ENCODE assay signal across 8 cellular contexts in the genomic region with DNA sequence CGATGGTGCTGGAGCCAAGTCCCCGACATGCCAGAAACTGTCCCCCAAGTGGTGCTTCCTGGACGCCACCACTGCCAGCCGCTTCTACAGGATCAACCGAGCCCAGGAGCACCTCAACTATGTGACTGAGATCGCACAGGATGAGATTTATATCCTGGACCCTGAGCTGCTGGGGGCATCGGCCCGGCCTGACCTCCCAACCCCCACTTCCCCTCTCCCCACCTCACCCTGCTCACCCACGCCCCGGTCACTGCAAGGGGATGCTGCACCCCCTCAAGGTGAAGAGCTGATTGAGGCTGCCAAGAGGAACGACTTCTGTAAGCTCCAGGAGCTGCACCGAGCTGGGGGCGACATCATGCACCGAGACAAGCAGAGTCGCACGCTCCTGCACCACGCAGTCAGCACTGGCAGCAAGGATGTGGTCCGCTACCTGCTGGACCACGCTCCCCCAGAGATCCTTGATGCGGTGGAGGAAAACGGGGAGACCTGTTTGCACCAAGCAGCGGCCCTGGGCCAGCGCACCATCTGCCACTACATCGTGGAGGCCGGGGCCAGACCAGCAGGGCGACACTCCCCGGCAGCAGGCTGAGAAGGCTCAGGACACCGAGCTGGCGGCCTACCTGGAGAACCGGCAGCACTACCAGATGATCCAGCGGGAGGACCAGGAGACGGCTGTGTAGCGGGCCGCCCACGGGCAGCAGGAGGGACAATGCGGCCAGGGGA.
DNase-seq lines count a peak whose midpoint lies in the region; ATAC-seq, FAIRE-seq and TF ChIP-seq lines count a peak whose summit lies in the region.
"Not testable (repeated sequence)": the region's sequence is repeated elsewhere in the genome, so short reads cannot be mapped to it uniquely, and the experiment has no call there.

No MANE protein-coding gene starts in this region.

- WGBS in HepG2 (ENCODE audit: low lambda C conversion rate): 68% methylated on average over 10 of the region's 36 CpGs
- WGBS in aorta, 2 donors: 95 to 97% methylated on average over 30 to 35 of the region's 36 CpGs

- not testable (repeated sequence) for H2AFZ ChIP-seq in HepG2 (ENCODE audit: low read length)

- H3K36me3 Mint-ChIP-seq in naive thymus-derived CD4-positive, alpha-beta T cell; stimulated activated memory B cell treated with anti-CD40 and anti-IgM and Interleukin-4, amounts not matched to agents 10 μg/mL and 1 μg/mL and 100 μg/mL, for 72 hours: not testable (repeated sequence)

- H3K9ac ChIP-seq in kidney (ENCODE audit: low read length in 2 of 2); HepG2 (ENCODE audit: insufficient read depth, low read depth, low read length): not testable (repeated sequence)

- not testable (repeated sequence) for H3K27ac Mint-ChIP-seq in naive thymus-derived CD4-positive, alpha-beta T cell; stimulated activated memory B cell treated with anti-CD40 and anti-IgM and Interleukin-4, amounts not matched to agents 10 μg/mL and 1 μg/mL and 100 μg/mL, for 72 hours

- POLR2A ChIA-PET in HepG2 (lab: Yijun Ruan, JAX); naive thymus-derived CD4-positive, alpha-beta T cell (lab: Charles Lee): not testable (repeated sequence)

- not testable (repeated sequence) for H3K36me3 ChIP-seq in bronchial epithelial cell (ENCODE audit: control insufficient read depth, insufficient read depth, low read length); kidney (ENCODE audit: control insufficient read depth in 1 of 2, insufficient read depth in 2 of 2, low read length in 2 of 2); HepG2 (replicated peaks in 1 of 2; ENCODE audit: control insufficient read depth in 1 of 2, insufficient read depth in 2 of 2, low read length in 2 of 2); naive thymus-derived CD4-positive, alpha-beta T cell (ENCODE audit: control insufficient read depth in 2 of 3, insufficient read depth in 3 of 3, low read length in 3 of 3); aorta (ENCODE audit: control insufficient read depth in 1 of 2, insufficient read depth in 2 of 2, low read length in 1 of 2)

- H3K4me2 ChIP-seq in HepG2 (ENCODE audit: low read depth, low read length): not testable (repeated sequence)

- not testable (repeated sequence) for H3K79me2 ChIP-seq in HepG2 (ENCODE audit: insufficient read depth, low read length)

- not testable (repeated sequence) for TF ChIP-seq CTCF in bronchial epithelial cell (IDR thresholded peaks at IDR 0.05; ENCODE audit: insufficient read depth, low read length, severe bottlenecking); kidney (IDR thresholded peaks at IDR 0.05; ENCODE audit: borderline replicate concordance, extremely low read depth, insufficient read depth); HepG2 (CRISPR knock-in tag; IDR thresholded peaks at IDR 0.05)

- not testable (repeated sequence) for DNase-seq in bronchial epithelial cell (ENCODE audit: low read depth); HepG2 (ENCODE audit: low spot score); naive thymus-derived CD4-positive, alpha-beta T cell; aorta
- peak; percentile 22 for DNase-seq in Right ventricle myocardium superior
- peak; percentile 64 for DNase-seq in kidney

- not testable (repeated sequence) for TF ChIP-seq POLR2A in HepG2 (IDR thresholded peaks at IDR 0.05; ENCODE audit: insufficient read depth in 1 of 2, low read depth in 2 of 2, low read length in 2 of 2)

- not testable (repeated sequence) for BruUV-seq in HepG2 (replicated peaks; lab: Mats Ljungman, UMichigan)

- H3K4me3 ChIP-seq in bronchial epithelial cell (ENCODE audit: low read depth, low read length); kidney (ENCODE audit: low read length in 2 of 2); HepG2 (replicated peaks in 1 of 3; ENCODE audit: insufficient read depth in 1 of 3, low read depth in 2 of 3, low read length in 3 of 3); naive thymus-derived CD4-positive, alpha-beta T cell (ENCODE audit: low read length); aorta (ENCODE audit: low read length in 2 of 2): not testable (repeated sequence)

- intact Hi-C loops in Right ventricle myocardium superior (cut with DNase I); kidney (cut with DNase I); HepG2 (cut with micrococcal nuclease; ENCODE audit: unreplicated experiment); naive thymus-derived CD4-positive, alpha-beta T cell (cut with micrococcal nuclease); aorta (cut with DNase I): not testable (repeated sequence)

- H3K27me3 Mint-ChIP-seq in naive thymus-derived CD4-positive, alpha-beta T cell; stimulated activated memory B cell treated with anti-CD40 and anti-IgM and Interleukin-4, amounts not matched to agents 10 μg/mL and 1 μg/mL and 100 μg/mL, for 72 hours: not testable (repeated sequence)

- not testable (repeated sequence) for TF ChIP-seq RAD21 in HepG2 (CRISPR knock-in tag; IDR thresholded peaks at IDR 0.05)

- not testable (repeated sequence) for H4K20me1 ChIP-seq in HepG2 (ENCODE audit: insufficient read depth, low read length)

- not testable (repeated sequence) for H3K9me3 ChIP-seq in kidney (ENCODE audit: control insufficient read depth in 1 of 2, low read length in 2 of 2); HepG2 (ENCODE audit: low read length); naive thymus-derived CD4-positive, alpha-beta T cell (ENCODE audit: control insufficient read depth in 2 of 3, low read length in 3 of 3); aorta (ENCODE audit: control insufficient read depth, low read length)

- not testable (repeated sequence) for H3K4me3 Mint-ChIP-seq in naive thymus-derived CD4-positive, alpha-beta T cell; stimulated activated memory B cell treated with anti-CD40 and anti-IgM and Interleukin-4, amounts not matched to agents 10 μg/mL and 1 μg/mL and 100 μg/mL, for 72 hours

- CTCF ChIA-PET in HepG2 (lab: Yijun Ruan, JAX; ENCODE audit: low intra/inter-chr PET ratio, low total read pairs); naive thymus-derived CD4-positive, alpha-beta T cell (lab: Charles Lee): not testable (repeated sequence)

- in situ Hi-C loops in HepG2 (cut with HindIII; ENCODE audit: extremely low pct_ligation_motif_present, low pct_unique_long_range_greater_than_20kb): not testable (repeated sequence)

- H3K4me1 ChIP-seq in kidney (ENCODE audit: control insufficient read depth in 1 of 2, insufficient read depth in 1 of 2, low read depth in 1 of 2, low read length in 2 of 2); HepG2 (ENCODE audit: insufficient read depth, low read length); naive thymus-derived CD4-positive, alpha-beta T cell (ENCODE audit: control insufficient read depth in 2 of 2, insufficient read depth in 2 of 2, low read length in 2 of 2); aorta (ENCODE audit: control insufficient read depth in 1 of 2, insufficient read depth in 2 of 2, low read length in 2 of 2): not testable (repeated sequence)

- ATAC-seq in esophagus mucosa (peak; percentile 8), HepG2 (peak; percentile 40), aorta (ENCODE audit: low FRiP score) (peak; percentile 74)
- ATAC-seq in Right ventricle myocardium superior (ENCODE audit: poor library complexity): not testable (repeated sequence)
- ATAC-seq in naive thymus-derived CD4-positive, alpha-beta T cell: peak; percentile 8
- peak; percentile 48 for ATAC-seq in stimulated activated memory B cell treated with anti-CD40 and anti-IgM and Interleukin-4, amounts not matched to agents 10 μg/mL and 1 μg/mL and 100 μg/mL, for 72 hours

- TF ChIP-seq EP300 in HepG2 (IDR thresholded peaks at IDR 0.05; ENCODE audit: low read depth in 2 of 2, low read length in 2 of 2); HepG2 (CRISPR knock-in tag; IDR thresholded peaks at IDR 0.05; ENCODE audit: borderline replicate concordance): not testable (repeated sequence)

- H3K27me3 ChIP-seq in bronchial epithelial cell (ENCODE audit: control insufficient read depth, insufficient read depth, low read length); HepG2 (ENCODE audit: control insufficient read depth in 1 of 2, insufficient read depth in 2 of 2, low read length in 2 of 2); naive thymus-derived CD4-positive, alpha-beta T cell (ENCODE audit: control insufficient read depth in 2 of 2, insufficient read depth in 2 of 2, low read length in 2 of 2); aorta (ENCODE audit: control insufficient read depth in 1 of 2, insufficient read depth in 2 of 2, low read length in 1 of 2): not testable (repeated sequence)

- not testable (repeated sequence) for H3K9me3 Mint-ChIP-seq in naive thymus-derived CD4-positive, alpha-beta T cell; stimulated activated memory B cell treated with anti-CD40 and anti-IgM and Interleukin-4, amounts not matched to agents 10 μg/mL and 1 μg/mL and 100 μg/mL, for 72 hours

- FAIRE-seq in bronchial epithelial cell (lab: Jason Lieb, UNC): peak; percentile 93
- FAIRE-seq in kidney (lab: Jason Lieb, UNC); HepG2 (lab: Jason Lieb, UNC): not testable (repeated sequence)

- not testable (repeated sequence) for H3K4me1 Mint-ChIP-seq in naive thymus-derived CD4-positive, alpha-beta T cell; stimulated activated memory B cell treated with anti-CD40 and anti-IgM and Interleukin-4, amounts not matched to agents 10 μg/mL and 1 μg/mL and 100 μg/mL, for 72 hours

- H3K27ac ChIP-seq in kidney (ENCODE audit: low read depth in 2 of 2, low read length in 2 of 2); HepG2 (ENCODE audit: extremely low read length, insufficient read depth, low read length); naive thymus-derived CD4-positive, alpha-beta T cell (ENCODE audit: low read depth, low read length); aorta (ENCODE audit: low read depth in 1 of 2, low read length in 2 of 2): not testable (repeated sequence)
